12 cellular contexts compared by ENCODE assay signal in genomic region chr18:35635171-35635570, GRCh38. TPM values are rescaled to one million over a fixed set of nuclear protein-coding genes. Genes with fewer than 3 reads are reported as not detected.
A peak's percentile ranks its signal among the peaks of the same experiment; 100 is the strongest.
DNase-seq lines count a peak whose midpoint lies in the region; ATAC-seq lines count a peak whose summit lies in the region.
"Had no signal": no experiment of that assay in that cellular context is flagged by ENCODE, and none has a peak within 500 bp of the region (broad histone marks: within the 10 kb centered on the region; RNA-seq: fewer than 3 reads in every experiment).

No MANE protein-coding gene starts in this region.

- ATAC-seq in HG03095 (IDR thresholded peaks at IDR 0.05; ENCODE audit: unreplicated experiment) (no peak), GM21825 (IDR thresholded peaks at IDR 0.05; ENCODE audit: unreplicated experiment) (no peak), GM21381 (IDR thresholded peaks at IDR 0.05; ENCODE audit: unreplicated experiment) (no peak)

- no peaks in the 10 kb centered on the region for H3K27me3 ChIP-seq in SJSA1 (replicated peaks)
- H3K27me3 ChIP-seq: adrenal gland, heart right ventricle had no signal

- peak overlapping the region; percentile 54 for H3K27ac ChIP-seq in SJSA1
- H3K27ac ChIP-seq: adrenal gland, parathyroid adenoma had no signal

- no peak overlapping the region for H3K4me3 ChIP-seq in SJSA1
- H3K4me3 ChIP-seq: adrenal gland, heart right ventricle had no signal

- DNase-seq in ELF-1 (ENCODE audit: low read depth, low spot score) (peak; percentile 47), SJSA1 (ENCODE audit: low read depth in 1 of 2, low spot score in 2 of 2) (peak; percentile 66 to 81), glomerular endothelial cell (ENCODE audit: extremely low read depth, low read depth, low spot score) (peak; percentile 44), renal cortical epithelial cell (ENCODE audit: low read depth) (peak; percentile 97), ACHN (no peak)
- DNase-seq: adrenal gland, heart right ventricle, NCI-H187 treated with DMSO at 0.1 percent for 48 hours had no signal

- H3K36me3 ChIP-seq in SJSA1 = peaks cover 5% of the 10 kb centered on the region; the same call in 1 of the 2 replicates
- H3K36me3 ChIP-seq: adrenal gland, heart right ventricle had no signal

- peaks cover 25% of the 10 kb centered on the region for H3K4me1 ChIP-seq in SJSA1 (replicated peaks)
- H3K4me1 ChIP-seq: adrenal gland, parathyroid adenoma had no signal

- H3K9me3 ChIP-seq in SJSA1 (replicated peaks) = no peaks in the 10 kb centered on the region
- H3K9me3 ChIP-seq: adrenal gland had no signal

- in situ Hi-C loops in ACHN (cut with HindIII; ENCODE audit: low pct_ligation_motif_present, low pct_unique_long_range_greater_than_20kb, low sequenced_read_pairs) = no loop called here

RNA-seq across cellular contexts. Expression of gene GALNT1, which starts 53.6 kb away (rescaled TPM):
- total RNA-seq in SJSA1 (2014; rRNA removed; shearing (Covaris generic)) = 117 and 121 TPM in 2 replicates
- total RNA-seq in glomerular endothelial cell = 183 and 267 TPM in 2 replicates
- total RNA-seq in renal cortical epithelial cell = 123 and 149 TPM in 2 replicates
